In the genomic region with DNA sequence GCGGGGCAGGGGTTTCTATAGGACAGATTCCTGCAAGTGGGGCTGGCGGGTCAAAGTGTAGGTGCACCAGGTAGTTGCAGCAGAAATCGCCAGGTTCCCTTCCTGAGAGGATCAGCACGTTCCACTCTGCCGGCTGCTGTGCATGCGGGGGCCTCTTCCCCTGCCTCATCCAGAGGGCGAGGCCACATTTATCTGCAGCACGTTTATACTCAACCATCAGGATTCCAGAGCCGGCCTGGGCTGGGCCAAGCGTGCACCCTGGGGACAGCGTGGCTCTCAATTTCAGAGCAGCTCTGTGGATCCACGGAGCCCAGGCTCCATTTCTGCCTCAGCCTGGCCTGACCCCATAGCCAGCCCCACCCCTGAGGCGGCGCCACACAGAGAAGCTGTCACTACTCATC, we compare ENCODE assay signal across 1 cellular context.
TF ChIP-seq lines count a peak whose summit lies in the region.

No MANE protein-coding gene starts in this region.

TF ChIP-seq in WTC11, 78 proteins besides CTCF, POLR2A, EP300 and RAD21 (continued from another document):
- TF ChIP-seq, protein P1, sequence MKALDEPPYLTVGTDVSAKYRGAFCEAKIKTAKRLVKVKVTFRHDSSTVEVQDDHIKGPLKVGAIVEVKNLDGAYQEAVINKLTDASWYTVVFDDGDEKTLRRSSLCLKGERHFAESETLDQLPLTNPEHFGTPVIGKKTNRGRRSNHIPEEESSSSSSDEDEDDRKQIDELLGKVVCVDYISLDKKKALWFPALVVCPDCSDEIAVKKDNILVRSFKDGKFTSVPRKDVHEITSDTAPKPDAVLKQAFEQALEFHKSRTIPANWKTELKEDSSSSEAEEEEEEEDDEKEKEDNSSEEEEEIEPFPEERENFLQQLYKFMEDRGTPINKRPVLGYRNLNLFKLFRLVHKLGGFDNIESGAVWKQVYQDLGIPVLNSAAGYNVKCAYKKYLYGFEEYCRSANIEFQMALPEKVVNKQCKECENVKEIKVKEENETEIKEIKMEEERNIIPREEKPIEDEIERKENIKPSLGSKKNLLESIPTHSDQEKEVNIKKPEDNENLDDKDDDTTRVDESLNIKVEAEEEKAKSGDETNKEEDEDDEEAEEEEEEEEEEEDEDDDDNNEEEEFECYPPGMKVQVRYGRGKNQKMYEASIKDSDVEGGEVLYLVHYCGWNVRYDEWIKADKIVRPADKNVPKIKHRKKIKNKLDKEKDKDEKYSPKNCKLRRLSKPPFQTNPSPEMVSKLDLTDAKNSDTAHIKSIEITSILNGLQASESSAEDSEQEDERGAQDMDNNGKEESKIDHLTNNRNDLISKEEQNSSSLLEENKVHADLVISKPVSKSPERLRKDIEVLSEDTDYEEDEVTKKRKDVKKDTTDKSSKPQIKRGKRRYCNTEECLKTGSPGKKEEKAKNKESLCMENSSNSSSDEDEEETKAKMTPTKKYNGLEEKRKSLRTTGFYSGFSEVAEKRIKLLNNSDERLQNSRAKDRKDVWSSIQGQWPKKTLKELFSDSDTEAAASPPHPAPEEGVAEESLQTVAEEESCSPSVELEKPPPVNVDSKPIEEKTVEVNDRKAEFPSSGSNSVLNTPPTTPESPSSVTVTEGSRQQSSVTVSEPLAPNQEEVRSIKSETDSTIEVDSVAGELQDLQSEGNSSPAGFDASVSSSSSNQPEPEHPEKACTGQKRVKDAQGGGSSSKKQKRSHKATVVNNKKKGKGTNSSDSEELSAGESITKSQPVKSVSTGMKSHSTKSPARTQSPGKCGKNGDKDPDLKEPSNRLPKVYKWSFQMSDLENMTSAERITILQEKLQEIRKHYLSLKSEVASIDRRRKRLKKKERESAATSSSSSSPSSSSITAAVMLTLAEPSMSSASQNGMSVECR (CRISPR knock-in tag; IDR thresholded peaks at IDR 0.05; ENCODE audit: borderline replicate concordance), result no peak
- TF ChIP-seq, protein P2, sequence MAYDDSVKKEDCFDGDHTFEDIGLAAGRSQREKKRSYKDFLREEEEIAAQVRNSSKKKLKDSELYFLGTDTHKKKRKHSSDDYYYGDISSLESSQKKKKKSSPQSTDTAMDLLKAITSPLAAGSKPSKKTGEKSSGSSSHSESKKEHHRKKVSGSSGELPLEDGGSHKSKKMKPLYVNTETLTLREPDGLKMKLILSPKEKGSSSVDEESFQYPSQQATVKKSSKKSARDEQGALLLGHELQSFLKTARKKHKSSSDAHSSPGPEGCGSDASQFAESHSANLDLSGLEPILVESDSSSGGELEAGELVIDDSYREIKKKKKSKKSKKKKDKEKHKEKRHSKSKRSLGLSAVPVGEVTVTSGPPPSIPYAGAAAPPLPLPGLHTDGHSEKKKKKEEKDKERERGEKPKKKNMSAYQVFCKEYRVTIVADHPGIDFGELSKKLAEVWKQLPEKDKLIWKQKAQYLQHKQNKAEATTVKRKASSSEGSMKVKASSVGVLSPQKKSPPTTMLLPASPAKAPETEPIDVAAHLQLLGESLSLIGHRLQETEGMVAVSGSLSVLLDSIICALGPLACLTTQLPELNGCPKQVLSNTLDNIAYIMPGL (CRISPR knock-in tag; IDR thresholded peaks at IDR 0.05), result no peak
- TF ChIP-seq, protein P3, sequence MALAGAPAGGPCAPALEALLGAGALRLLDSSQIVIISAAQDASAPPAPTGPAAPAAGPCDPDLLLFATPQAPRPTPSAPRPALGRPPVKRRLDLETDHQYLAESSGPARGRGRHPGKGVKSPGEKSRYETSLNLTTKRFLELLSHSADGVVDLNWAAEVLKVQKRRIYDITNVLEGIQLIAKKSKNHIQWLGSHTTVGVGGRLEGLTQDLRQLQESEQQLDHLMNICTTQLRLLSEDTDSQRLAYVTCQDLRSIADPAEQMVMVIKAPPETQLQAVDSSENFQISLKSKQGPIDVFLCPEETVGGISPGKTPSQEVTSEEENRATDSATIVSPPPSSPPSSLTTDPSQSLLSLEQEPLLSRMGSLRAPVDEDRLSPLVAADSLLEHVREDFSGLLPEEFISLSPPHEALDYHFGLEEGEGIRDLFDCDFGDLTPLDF (CRISPR knock-in tag; IDR thresholded peaks at IDR 0.05), result no peak
- no peak for TF ChIP-seq MYBL2 (CRISPR knock-in tag; IDR thresholded peaks at IDR 0.05)
- TF ChIP-seq, protein P4, sequence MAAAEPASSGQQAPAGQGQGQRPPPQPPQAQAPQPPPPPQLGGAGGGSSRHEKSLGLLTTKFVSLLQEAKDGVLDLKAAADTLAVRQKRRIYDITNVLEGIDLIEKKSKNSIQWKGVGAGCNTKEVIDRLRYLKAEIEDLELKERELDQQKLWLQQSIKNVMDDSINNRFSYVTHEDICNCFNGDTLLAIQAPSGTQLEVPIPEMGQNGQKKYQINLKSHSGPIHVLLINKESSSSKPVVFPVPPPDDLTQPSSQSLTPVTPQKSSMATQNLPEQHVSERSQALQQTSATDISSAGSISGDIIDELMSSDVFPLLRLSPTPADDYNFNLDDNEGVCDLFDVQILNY (CRISPR knock-in tag; IDR thresholded peaks at IDR 0.05), result no peak
- TF ChIP-seq, protein P5, sequence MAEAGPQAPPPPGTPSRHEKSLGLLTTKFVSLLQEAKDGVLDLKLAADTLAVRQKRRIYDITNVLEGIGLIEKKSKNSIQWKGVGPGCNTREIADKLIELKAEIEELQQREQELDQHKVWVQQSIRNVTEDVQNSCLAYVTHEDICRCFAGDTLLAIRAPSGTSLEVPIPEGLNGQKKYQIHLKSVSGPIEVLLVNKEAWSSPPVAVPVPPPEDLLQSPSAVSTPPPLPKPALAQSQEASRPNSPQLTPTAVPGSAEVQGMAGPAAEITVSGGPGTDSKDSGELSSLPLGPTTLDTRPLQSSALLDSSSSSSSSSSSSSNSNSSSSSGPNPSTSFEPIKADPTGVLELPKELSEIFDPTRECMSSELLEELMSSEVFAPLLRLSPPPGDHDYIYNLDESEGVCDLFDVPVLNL (CRISPR knock-in tag; IDR thresholded peaks at IDR 0.05; ENCODE audit: borderline replicate concordance, low read depth), result no peak
- TF ChIP-seq TEAD4 (CRISPR knock-in tag; IDR thresholded peaks at IDR 0.05), result no peak
- no peak for TF ChIP-seq IRF2 (CRISPR knock-in tag; IDR thresholded peaks at IDR 0.05; ENCODE audit: borderline replicate concordance, low read depth)
- no peak for TF ChIP-seq MXD4 (CRISPR knock-in tag; IDR thresholded peaks at IDR 0.05; ENCODE audit: borderline replicate concordance)
- TF ChIP-seq RORB (CRISPR knock-in tag; IDR thresholded peaks at IDR 0.05), result no peak
- TF ChIP-seq, protein P6, sequence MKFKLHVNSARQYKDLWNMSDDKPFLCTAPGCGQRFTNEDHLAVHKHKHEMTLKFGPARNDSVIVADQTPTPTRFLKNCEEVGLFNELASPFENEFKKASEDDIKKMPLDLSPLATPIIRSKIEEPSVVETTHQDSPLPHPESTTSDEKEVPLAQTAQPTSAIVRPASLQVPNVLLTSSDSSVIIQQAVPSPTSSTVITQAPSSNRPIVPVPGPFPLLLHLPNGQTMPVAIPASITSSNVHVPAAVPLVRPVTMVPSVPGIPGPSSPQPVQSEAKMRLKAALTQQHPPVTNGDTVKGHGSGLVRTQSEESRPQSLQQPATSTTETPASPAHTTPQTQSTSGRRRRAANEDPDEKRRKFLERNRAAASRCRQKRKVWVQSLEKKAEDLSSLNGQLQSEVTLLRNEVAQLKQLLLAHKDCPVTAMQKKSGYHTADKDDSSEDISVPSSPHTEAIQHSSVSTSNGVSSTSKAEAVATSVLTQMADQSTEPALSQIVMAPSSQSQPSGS (CRISPR knock-in tag; IDR thresholded peaks at IDR 0.05; ENCODE audit: borderline replicate concordance, low read depth), result no peak
- no peak for TF ChIP-seq ZNF317 (CRISPR knock-in tag; IDR thresholded peaks at IDR 0.05; ENCODE audit: borderline replicate concordance, low read depth)
- no peak for TF ChIP-seq ZNF671 (CRISPR knock-in tag; IDR thresholded peaks at IDR 0.05)
- TF ChIP-seq ZNF423 (CRISPR knock-in tag; IDR thresholded peaks at IDR 0.05), result no peak
- TF ChIP-seq, protein P7, sequence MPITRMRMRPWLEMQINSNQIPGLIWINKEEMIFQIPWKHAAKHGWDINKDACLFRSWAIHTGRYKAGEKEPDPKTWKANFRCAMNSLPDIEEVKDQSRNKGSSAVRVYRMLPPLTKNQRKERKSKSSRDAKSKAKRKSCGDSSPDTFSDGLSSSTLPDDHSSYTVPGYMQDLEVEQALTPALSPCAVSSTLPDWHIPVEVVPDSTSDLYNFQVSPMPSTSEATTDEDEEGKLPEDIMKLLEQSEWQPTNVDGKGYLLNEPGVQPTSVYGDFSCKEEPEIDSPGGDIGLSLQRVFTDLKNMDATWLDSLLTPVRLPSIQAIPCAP (CRISPR knock-in tag; IDR thresholded peaks at IDR 0.05), result no peak
- TF ChIP-seq ZNF396 (CRISPR knock-in tag; IDR thresholded peaks at IDR 0.05; ENCODE audit: borderline replicate concordance), result no peak
- TF ChIP-seq, protein P8, sequence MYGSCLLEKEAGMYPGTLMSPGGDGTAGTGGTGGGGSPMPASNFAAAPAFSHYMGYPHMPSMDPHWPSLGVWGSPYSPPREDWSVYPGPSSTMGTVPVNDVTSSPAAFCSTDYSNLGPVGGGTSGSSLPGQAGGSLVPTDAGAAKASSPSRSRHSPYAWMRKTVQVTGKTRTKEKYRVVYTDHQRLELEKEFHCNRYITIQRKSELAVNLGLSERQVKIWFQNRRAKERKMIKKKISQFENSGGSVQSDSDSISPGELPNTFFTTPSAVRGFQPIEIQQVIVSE (CRISPR knock-in tag; IDR thresholded peaks at IDR 0.05; ENCODE audit: borderline replicate concordance), result no peak
